Comparison of ENCODE assay signal across 8 cellular contexts in the genomic region with DNA sequence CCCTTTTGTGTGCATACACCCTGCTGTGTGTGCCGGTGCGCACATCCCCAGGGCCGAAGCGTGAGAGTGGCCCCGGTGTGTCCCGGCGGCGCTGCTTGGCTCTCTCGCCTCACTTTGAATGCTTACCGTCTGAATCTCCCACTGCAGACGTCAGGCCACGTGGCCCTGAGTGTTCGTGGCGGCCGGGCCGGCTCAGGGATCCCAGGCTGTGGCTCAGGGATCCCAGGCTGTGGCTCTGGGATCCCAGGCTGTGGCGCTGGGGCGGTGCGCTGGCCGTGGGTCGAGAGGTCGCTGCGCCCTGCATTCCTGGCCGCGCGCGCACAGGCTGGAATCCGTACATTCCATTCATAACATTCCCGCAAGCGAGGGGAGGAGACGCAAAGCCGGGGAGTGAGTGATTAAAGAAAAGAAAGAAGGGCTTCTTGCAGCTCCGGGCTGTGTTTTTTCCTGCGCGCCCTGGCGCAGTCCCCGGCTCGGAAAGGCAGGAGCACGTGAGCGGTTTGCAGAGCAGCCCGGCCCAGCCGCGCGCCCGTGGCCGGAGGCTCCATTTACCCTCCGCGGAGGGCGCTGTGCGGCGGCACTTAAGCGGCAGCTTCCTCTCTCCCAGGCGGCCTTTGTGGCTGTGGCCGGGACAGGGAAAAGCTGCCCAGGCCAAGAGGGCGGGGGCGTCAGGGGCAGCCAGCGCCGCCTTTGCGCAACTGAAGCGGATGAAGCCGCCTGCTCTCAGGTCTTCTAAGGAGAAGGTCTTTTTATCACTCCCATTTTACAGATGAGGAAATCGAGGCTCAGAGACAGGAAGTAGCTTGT.
DNase-seq lines count a peak whose midpoint lies in the region; FAIRE-seq and TF ChIP-seq lines count a peak whose summit lies in the region.

No MANE protein-coding gene starts in this region.

- H3K36me3 ChIP-seq in mucosa of rectum (ENCODE audit: control insufficient read depth in 2 of 2, insufficient read depth in 2 of 2, low read length in 2 of 2): no peaks in the 10 kb centered on the region

- peaks cover 2 to 6% of the 10 kb centered on the region in 2 donors for H3K4me1 ChIP-seq in mucosa of rectum (ENCODE audit: control insufficient read depth in 2 of 2, insufficient read depth in 2 of 2, low read length in 2 of 2)

- peak; percentile 73 for DNase-seq in DMS53 (lab: John Stamatoyannopoulos, UW)
- DNase-seq in RCC 7860 (ENCODE audit: low spot score): peak; percentile 68
- peak; percentile 97 for DNase-seq in fibroblast of gingiva (ENCODE audit: low read depth)
- DNase-seq in DMS79 treated with DMSO at 0.1 percent for 48 hours (lab: John Stamatoyannopoulos, UW): no peak
- DNase-seq in D721Med (ENCODE audit: insufficient read length, low spot score): no peak
- no peak for DNase-seq in NCI-H345 treated with DMSO at 0.1 percent for 48 hours (lab: John Stamatoyannopoulos, UW; ENCODE audit: unreplicated experiment)
- DNase-seq in mesenteric fat pad (ENCODE audit: low spot score): no peak

- TF ChIP-seq CTCF in D721Med (IDR thresholded peaks at IDR 0.05; ENCODE audit: insufficient read depth, missing control alignments): no peak

- no peaks in the 10 kb centered on the region for H3K9me3 ChIP-seq in mucosa of rectum (ENCODE audit: control insufficient read depth in 2 of 2, low read length in 2 of 2)

- FAIRE-seq in RCC 7860 (lab: Jason Lieb, UNC): no peak
- FAIRE-seq in D721Med (lab: Jason Lieb, UNC): no peak

- H3K9ac ChIP-seq in mucosa of rectum (ENCODE audit: low read depth in 1 of 2, low read length in 2 of 2): peak overlapping the region in 1 of 2 donors; percentile 35

- H3K27me3 ChIP-seq in mucosa of rectum (ENCODE audit: control insufficient read depth in 2 of 2, insufficient read depth in 2 of 2, low read length in 2 of 2): peaks cover 9 to 12% of the 10 kb centered on the region in 2 donors

- peak overlapping the region in 1 of 2 donors; percentile 31 for H3K4me3 ChIP-seq in mucosa of rectum (ENCODE audit: low read length in 2 of 2)

- H3K27ac ChIP-seq in mucosa of rectum (ENCODE audit: low read depth in 2 of 2, low read length in 2 of 2): peak overlapping the region; percentile 9 to 22

Comparison
In these comparisons a context has a peak if more than half of its experiments do, and no peak if none do; other contexts are left out.
1. DNase-seq: peak in DMS53 (single experiment), RCC 7860 (single experiment) and fibroblast of gingiva (single experiment); none in DMS79 treated with DMSO at 0.1 percent for 48 hours (single experiment), D721Med (single experiment), NCI-H345 treated with DMSO at 0.1 percent for 48 hours (single experiment) and mesenteric fat pad (single experiment).